Comparison of ENCODE assay signal across 8 cellular contexts in the genomic region with DNA sequence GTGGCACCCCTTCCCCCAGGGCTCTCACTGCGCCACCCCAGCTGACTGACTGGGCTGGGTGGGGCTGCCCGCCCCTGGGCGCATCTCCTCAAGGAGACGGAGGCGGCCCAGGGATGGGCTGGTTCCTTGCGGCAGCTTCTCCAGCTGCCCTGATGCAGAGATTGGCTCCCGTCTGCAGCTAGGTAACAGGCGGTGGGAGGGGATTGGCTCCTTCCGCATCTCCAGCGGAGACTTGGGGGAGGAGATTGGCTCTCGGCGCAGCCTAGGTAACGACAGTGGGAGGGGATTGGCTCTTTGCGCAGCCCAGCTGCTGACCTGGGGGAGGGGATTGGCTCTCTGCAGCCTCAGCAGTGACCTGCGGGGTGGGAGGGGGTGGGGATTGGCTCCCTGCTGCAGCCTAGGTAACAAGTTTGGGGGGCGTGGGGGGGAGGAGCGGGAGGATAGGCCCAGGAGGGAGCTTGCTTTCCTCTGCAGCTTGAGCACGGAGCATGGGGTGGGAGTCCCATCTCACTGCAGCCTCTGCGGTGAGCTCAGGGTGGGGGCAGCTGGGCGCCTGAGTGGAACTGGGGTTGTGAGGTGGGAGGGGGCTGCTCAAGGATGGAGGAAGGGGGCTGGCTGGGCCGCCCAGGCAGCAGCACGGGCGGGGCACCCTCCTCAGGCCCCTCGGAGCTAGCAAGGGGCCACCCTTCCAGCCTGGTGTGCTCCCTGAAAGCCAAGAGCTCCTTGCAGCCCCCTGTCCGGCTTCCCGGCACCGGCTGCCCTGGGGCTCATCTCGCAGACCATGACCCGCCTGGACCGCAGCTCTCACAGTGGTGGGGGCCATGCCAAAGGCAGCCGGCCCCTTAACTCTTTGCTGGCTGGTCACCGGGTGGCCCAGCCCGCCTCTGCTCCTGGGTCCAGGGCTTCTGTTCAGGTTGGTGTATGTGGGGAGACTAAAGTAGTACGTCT. TPM values are rescaled to one million over a fixed set of nuclear protein-coding genes. Genes with fewer than 3 reads are reported as not detected.
DNase-seq lines count a peak whose midpoint lies in the region; ATAC-seq and TF ChIP-seq lines count a peak whose summit lies in the region.

No MANE protein-coding gene starts in this region.

- CTCF ChIA-PET in AG04450 (lab: Charles Lee) (interaction anchor here (0.8 to 2.5 kb wide), 6 partner anchors 12 to 29 kb away, joined by 3 to 10 read pairs (median 5); no protein-coding TSS in a partner anchor), activated B cell treated with CpG ODN at 0.5 μM for 24 hours (lab: Charles Lee) (interaction anchor here (1.1 to 4.8 kb wide), 4 partner anchors 18 to 28 kb away, joined by 3 to 34 read pairs (median 10); partner anchors contain the start of gene COPZ2)

- intact Hi-C loops in activated B cell treated with CpG ODN at 0.5 μM for 24 hours (cut with micrococcal nuclease): loop anchor here (1.0 kb wide), 1 partner anchor 16 kb away; no protein-coding TSS in a partner anchor

- POLR2A ChIA-PET in AG04450 (lab: Yijun Ruan, JAX): no interaction called here
- POLR2A ChIA-PET in activated B cell treated with CpG ODN at 0.5 μM for 24 hours (lab: Charles Lee): interaction anchor here (0.6 to 7.2 kb wide), 9 partner anchors 7 to 58 kb away, joined by 3 to 83 read pairs (median 8); partner anchors contain the start of genes NFE2L1 and SNX11

- H3K27ac Mint-ChIP-seq in IgD-negative memory B cell (peak overlapping the region in 2 of 3 donors; percentile 84 to 97), activated B cell treated with CpG ODN at 0.5 μM for 24 hours (peak overlapping the region; percentile 99)

- no peak for ATAC-seq in activated B cell treated with CpG ODN at 0.5 μM for 24 hours (ENCODE audit: low read depth)
- peak; percentile 88 for ATAC-seq in foreskin keratinocyte
- ATAC-seq in GM18517 (IDR thresholded peaks at IDR 0.05; ENCODE audit: unreplicated experiment): no peak

- DNase-seq in AG04450 (ENCODE audit: low read depth, low spot score) (no peak), activated B cell treated with CpG ODN at 0.5 μM for 24 hours (no peak), foreskin keratinocyte (peak; percentile 87 to 92), OCI-M2 (lab: John Stamatoyannopoulos, UW; ENCODE audit: unreplicated experiment) (no peak)
- no peak for DNase-seq in activated effector memory CD4-positive, alpha-beta T cell treated with anti-CD3 and anti-CD28 coated beads, Interleukin-2, amount 50 U/mL, for 16 hours

- H3K36me3 Mint-ChIP-seq in IgD-negative memory B cell: peaks cover 1% of the 10 kb centered on the region
- H3K36me3 Mint-ChIP-seq in activated B cell treated with CpG ODN at 0.5 μM for 24 hours (ENCODE audit: low read depth): peaks cover 90% of the 10 kb centered on the region

- H3K27me3 Mint-ChIP-seq in IgD-negative memory B cell (no peaks in the 10 kb centered on the region), activated B cell treated with CpG ODN at 0.5 μM for 24 hours (no peaks in the 10 kb centered on the region)

- H3K4me1 ChIP-seq in foreskin keratinocyte (peaks cover 40% of the 10 kb centered on the region), neuron (ENCODE audit: insufficient read depth, low read length) (peaks cover 62% of the 10 kb centered on the region)

- peak overlapping the region; percentile 47 for H3K27ac ChIP-seq in AG04450 (ENCODE audit: low read depth, low read length)
- no peak overlapping the region for H3K27ac ChIP-seq in foreskin keratinocyte

- H2AFZ ChIP-seq in neuron (ENCODE audit: low read depth, low read length): no peak overlapping the region

- H3K4me3 Mint-ChIP-seq in IgD-negative memory B cell (peak overlapping the region in 3 of 4 donors; percentile 62 to 87 (median 87)), activated B cell treated with CpG ODN at 0.5 μM for 24 hours (peak overlapping the region; percentile 73)

- H3K4me1 Mint-ChIP-seq in IgD-negative memory B cell (peaks cover 32 to 54% (median 42%) of the 10 kb centered on the region in 3 donors), activated B cell treated with CpG ODN at 0.5 μM for 24 hours (peaks cover 75% of the 10 kb centered on the region)

- no peaks in the 10 kb centered on the region for H3K9me3 Mint-ChIP-seq in IgD-negative memory B cell
- no peaks in the 10 kb centered on the region for H3K9me3 Mint-ChIP-seq in activated B cell treated with CpG ODN at 0.5 μM for 24 hours

- H3K36me3 ChIP-seq in neuron (ENCODE audit: insufficient read depth, low read length): peaks cover 73% of the 10 kb centered on the region

- H3K27me3 ChIP-seq in AG04450 (ENCODE audit: control insufficient read depth, insufficient read depth, low read length) (no peaks in the 10 kb centered on the region), foreskin keratinocyte (no peaks in the 10 kb centered on the region), neuron (ENCODE audit: insufficient read depth, low read length) (no peaks in the 10 kb centered on the region)

- H3K4me3 ChIP-seq in AG04450 (ENCODE audit: low read depth, low read length) (peak overlapping the region; percentile 36), neuron (ENCODE audit: low read length) (peak overlapping the region; percentile 22)

- H3K9me3 ChIP-seq in AG04450 (ENCODE audit: control insufficient read depth, insufficient read depth, low read length): no peaks in the 10 kb centered on the region
- no peaks in the 10 kb centered on the region for H3K9me3 ChIP-seq in neuron (ENCODE audit: low read length)

- TF ChIP-seq CTCF in AG04450 (IDR thresholded peaks at IDR 0.05; ENCODE audit: low read depth, low read length) (no peak), activated B cell treated with CpG ODN at 0.5 μM for 24 hours (IDR thresholded peaks at IDR 0.05) (no peak), foreskin keratinocyte (conservative IDR thresholded peaks at IDR 0.05) (no peak)

RNA-seq across cellular contexts. Expression of gene NFE2L1, which starts 6.4 kb away (rescaled TPM):
- polyA plus RNA-seq in AG04450 (2011; rRNA removed): 237 and 251 TPM in 2 replicates
- polyA minus RNA-seq in AG04450 (2011; rRNA and poly(A)+ RNA removed): 179 and 186 TPM in 2 replicates
- polyA plus RNA-seq in IgD-negative memory B cell: 20.5 TPM
- 127 and 141 TPM in 2 replicates for total RNA-seq in activated B cell treated with CpG ODN at 0.5 μM for 24 hours
- total RNA-seq in foreskin keratinocyte: 106 and 116 TPM in 2 replicates
- polyA plus RNA-seq in foreskin keratinocyte: 58.7 and 62.8 TPM in 2 replicates

RNA-seq across cellular contexts. Expression of gene COPZ2, which starts 16.9 kb away (rescaled TPM):
- polyA plus RNA-seq in AG04450 (2011; rRNA removed) (107 and 122 TPM in 2 replicates), IgD-negative memory B cell (1.7 TPM), foreskin keratinocyte (18.3 and 23.3 TPM in 2 replicates)
- polyA minus RNA-seq in AG04450 (2011; rRNA and poly(A)+ RNA removed): 76.3 and 92.6 TPM in 2 replicates
- total RNA-seq in activated B cell treated with CpG ODN at 0.5 μM for 24 hours (3.3 and 4.1 TPM in 2 replicates), foreskin keratinocyte (16.8 and 18.0 TPM in 2 replicates)

RNA-seq across cellular contexts. Expression of gene CBX1, which starts 46.8 kb away (rescaled TPM):
- polyA plus RNA-seq in AG04450 (2011; rRNA removed) (57.2 and 68.2 TPM in 2 replicates), IgD-negative memory B cell (19.8 TPM), foreskin keratinocyte (64.8 and 85.1 TPM in 2 replicates)
- polyA minus RNA-seq in AG04450 (2011; rRNA and poly(A)+ RNA removed): 13.7 and 27.0 TPM in 2 replicates
- total RNA-seq in activated B cell treated with CpG ODN at 0.5 μM for 24 hours (46.0 and 49.5 TPM in 2 replicates), foreskin keratinocyte (80.2 and 99.4 TPM in 2 replicates)

RNA-seq across cellular contexts. Expression of gene SNX11, which starts 53.1 kb away (rescaled TPM):
- polyA plus RNA-seq in AG04450 (2011; rRNA removed) (16.0 and 17.2 TPM in 2 replicates), IgD-negative memory B cell (33.3 TPM), foreskin keratinocyte (13.9 and 14.7 TPM in 2 replicates)
- 14.2 and 22.0 TPM in 2 replicates for polyA minus RNA-seq in AG04450 (2011; rRNA and poly(A)+ RNA removed)
- total RNA-seq in activated B cell treated with CpG ODN at 0.5 μM for 24 hours (129 and 145 TPM in 2 replicates), foreskin keratinocyte (13.8 and 15.4 TPM in 2 replicates)

Comparison
In these comparisons a context has a peak if more than half of its experiments do, and no peak if none do; other contexts are left out.
1. DNase-seq: peak in foreskin keratinocyte (2 of 2); none in AG04450 (single experiment), activated B cell treated with CpG ODN at 0.5 μM for 24 hours (single experiment), activated effector memory CD4-positive, alpha-beta T cell treated with anti-CD3 and anti-CD28 coated beads, Interleukin-2, amount 50 U/mL, for 16 hours (single experiment) and OCI-M2 (single experiment).